Comparison of ENCODE assay signal across 2 cellular contexts in the genomic region with DNA sequence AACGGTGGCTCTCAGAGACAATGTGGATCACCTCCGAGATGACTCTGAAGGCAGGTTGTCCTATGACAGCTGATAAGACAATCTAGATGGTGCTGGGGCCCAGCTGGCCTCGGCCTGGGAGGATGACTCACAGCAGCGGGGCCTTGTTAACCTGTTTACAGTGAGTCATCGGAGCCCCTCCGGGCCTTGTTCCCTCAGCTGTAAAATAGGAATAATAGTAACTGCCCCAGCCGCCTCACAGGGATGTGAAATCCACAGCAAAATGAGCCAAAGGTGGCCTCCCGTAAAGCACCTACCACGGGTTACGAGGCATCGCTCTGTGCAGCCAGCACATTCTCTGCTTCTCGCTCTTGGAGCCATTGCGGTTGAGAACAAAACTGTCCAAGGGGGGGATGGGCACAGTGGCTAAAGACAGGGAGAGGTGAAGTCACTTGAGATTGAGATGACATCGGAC.
TF ChIP-seq lines count a peak whose summit lies in the region.

No MANE protein-coding gene starts in this region.

TF ChIP-seq in GM23338, 12 proteins besides CTCF, POLR2A, EP300 and RAD21 (continued from another document and continues in another):
- no peak for TF ChIP-seq REST (IDR thresholded peaks at IDR 0.05; ENCODE audit: unreplicated experiment)
- TF ChIP-seq EZH2 (IDR thresholded peaks at IDR 0.05; ENCODE audit: low read depth, unreplicated experiment): no peak
- no peak for TF ChIP-seq JUNB (IDR thresholded peaks at IDR 0.05; ENCODE audit: unreplicated experiment)
- TF ChIP-seq STAT1 (IDR thresholded peaks at IDR 0.05; ENCODE audit: unreplicated experiment): no peak
- TF ChIP-seq EZH2phosphoT487 (IDR thresholded peaks at IDR 0.05; ENCODE audit: unreplicated experiment): no peak
- TF ChIP-seq CREB1 (CRISPR knock-in tag; IDR thresholded peaks at IDR 0.05; ENCODE audit: low read depth): no peak
- no peak for TF ChIP-seq NANOG (IDR thresholded peaks at IDR 0.05; ENCODE audit: borderline replicate concordance)
- TF ChIP-seq ZNF114 (CRISPR knock-in tag; IDR thresholded peaks at IDR 0.05): no peak
- no peak for TF ChIP-seq ZNF331 (CRISPR knock-in tag; IDR thresholded peaks at IDR 0.05; ENCODE audit: low read depth)
- TF ChIP-seq ZNF462 (CRISPR knock-in tag; IDR thresholded peaks at IDR 0.05): no peak

TF ChIP-seq in neural cell, 6 proteins besides CTCF, POLR2A, EP300 and RAD21 (continued from another document):
- no peak for TF ChIP-seq MXI1 (conservative IDR thresholded peaks at IDR 0.05; ENCODE audit: poor library complexity, severe bottlenecking)
- no peak for TF ChIP-seq POLR2AphosphoS5 (IDR thresholded peaks at IDR 0.05)
- no peak for TF ChIP-seq SMC3 (conservative IDR thresholded peaks at IDR 0.05; ENCODE audit: poor library complexity)
